Comparison of ENCODE assay signal across 9 cellular contexts in genomic region chr10:689433-690226, GRCh38. TPM values are rescaled to one million over a fixed set of nuclear protein-coding genes. Genes with fewer than 3 reads are reported as not detected.
DNase-seq lines count a peak whose midpoint lies in the region; ATAC-seq and TF ChIP-seq lines count a peak whose summit lies in the region.
"Had no signal": no experiment of that assay in that cellular context is flagged by ENCODE, and none has a peak within 500 bp of the region (broad histone marks: within the 10 kb centered on the region; RNA-seq: fewer than 3 reads in every experiment).

Gene DIP2C, minus strand, starts transcription at chr10:689668. Its CDS starts 90 bp downstream, at chr10:689578.

- H3K27ac ChIP-seq in mammary epithelial cell (ENCODE audit: insufficient read depth, low read depth, low read length) (no peak within 1 kb of the TSS), iPS-18a (ENCODE audit: low read length) (no peak within 1 kb of the TSS)

- H3K4me1 ChIP-seq in mammary epithelial cell (ENCODE audit: insufficient read depth, low read length) (no peaks in the 10 kb centered on the region), iPS-18a (ENCODE audit: control insufficient read depth, low read depth, low read length) (peaks cover 10% of the 10 kb centered on the region)

- no peaks in the 10 kb centered on the region for H3K79me2 ChIP-seq in mammary epithelial cell (ENCODE audit: insufficient read depth, low read length)

- H3K27me3 ChIP-seq in mammary epithelial cell (ENCODE audit: insufficient read depth, low read length) (peaks cover 2% of the 10 kb centered on the region), iPS-18a (ENCODE audit: control insufficient read depth, insufficient read depth, low read length) (peaks cover 38% of the 10 kb centered on the region)

- intact Hi-C loops in mammary epithelial cell (cut with micrococcal nuclease), result loop anchor here (2.0 kb wide), 2 partner anchors 65 to 179 kb away; no protein-coding TSS in a partner anchor

- DNase-seq in G401 (ENCODE audit: low spot score) (peak; percentile 58), NCI-H2227 (lab: John Stamatoyannopoulos, UW; ENCODE audit: unreplicated experiment) (peak; percentile 90), mammary epithelial cell (peak; percentile 47), retinal pigment epithelial cell (ENCODE audit: low read depth) (no peak), SIG-M5 treated with dmso at 0.1 percent for 504 hours (lab: John Stamatoyannopoulos, UW; ENCODE audit: unreplicated experiment) (no peak)
- DNase-seq: activated B cell treated with CpG ODN at 0.5 μM for 24 hours had no signal

- no peak within 1 kb of the TSS for H3K9ac ChIP-seq in mammary epithelial cell (ENCODE audit: insufficient read depth, low read length)
- H3K9ac ChIP-seq in iPS-18a (ENCODE audit: low read length), result peak within 1 kb of the TSS; percentile 67

- dilution Hi-C loops in mammary epithelial cell (cut with HindIII; ENCODE audit: low sequenced_read_pairs), result no loop called here

- H2AFZ ChIP-seq in mammary epithelial cell (ENCODE audit: low read depth, low read length), result no peak within 1 kb of the TSS

- H3K9me3 ChIP-seq in mammary epithelial cell (replicated peaks; ENCODE audit: insufficient read depth, low read length), result no peaks in the 10 kb centered on the region
- no peaks in the 10 kb centered on the region for H3K9me3 ChIP-seq in iPS-18a (ENCODE audit: control insufficient read depth, low read depth, low read length)

- no peak within 1 kb of the TSS for H3K4me2 ChIP-seq in mammary epithelial cell (ENCODE audit: insufficient read depth, low read depth, low read length)

- no peak for TF ChIP-seq CTCF in mammary epithelial cell (conservative IDR thresholded peaks at IDR 0.05 in 1 of 2, IDR thresholded peaks at IDR 0.05 in 1 of 2; ENCODE audit: extremely low read depth in 1 of 2, insufficient read depth in 1 of 2, low read depth in 1 of 2, low read length in 2 of 2)
- no peak for TF ChIP-seq CTCF in retinal pigment epithelial cell (conservative IDR thresholded peaks at IDR 0.05; ENCODE audit: low read depth, low read length)

- no TSS peak for BruUV-seq in mammary epithelial cell (replicated peaks; lab: Mats Ljungman, UMichigan)

- CTCF ChIA-PET in mammary epithelial cell (lab: Charles Lee; ENCODE audit: low non-redundant PET), result no interaction called here

- no peaks in the 10 kb centered on the region for H4K20me1 ChIP-seq in mammary epithelial cell (ENCODE audit: insufficient read depth, low read length)

- ATAC-seq in activated CD4-positive, CD25-positive, alpha-beta regulatory T cell treated with anti-CD3 and anti-CD28 coated beads, Interleukin-2, amount 50 U/mL, for 24 hours, result no peak
- ATAC-seq in HG02798 (IDR thresholded peaks at IDR 0.05; ENCODE audit: poor library complexity, unreplicated experiment), result no peak

- H3K4me3 ChIP-seq in mammary epithelial cell (replicated peaks in 1 of 3; ENCODE audit: insufficient read depth in 1 of 3, low read depth in 2 of 3, low read length in 3 of 3) (no peak within 1 kb of the TSS), iPS-18a (ENCODE audit: low read length) (peak within 1 kb of the TSS; percentile 75), retinal pigment epithelial cell (ENCODE audit: low read length) (peak within 1 kb of the TSS; percentile 74)

- 6% methylated on average over 9 of the region's 135 CpGs for WGBS in mammary epithelial cell (ENCODE audit: low coverage, missing lambda C conversion rate)

- H3K36me3 ChIP-seq in mammary epithelial cell (ENCODE audit: insufficient read depth, low read length) (no peaks in the 10 kb centered on the region), iPS-18a (ENCODE audit: control insufficient read depth, low read depth, low read length) (no peaks in the 10 kb centered on the region)

- in situ Hi-C loops in G401 (cut with HindIII; ENCODE audit: low sequenced_read_pairs) (no loop called here), mammary epithelial cell (cut with MboI; ENCODE audit: low sequenced_read_pairs in 2 of 2) (loop anchor here in 1 of 2 donors (10.0 kb wide), 1 partner anchor 185 kb away; no protein-coding TSS in a partner anchor)

RNA-seq across cellular contexts. Expression of gene DIP2C, which starts in this region (rescaled TPM):
- total RNA-seq in G401 (2014; rRNA removed; shearing (Covaris generic)), result 3.9 and 9.0 TPM in 2 replicates
- 1 to 10 TPM; 7.1 to 7.3 TPM for total RNA-seq in mammary epithelial cell
- 0.10 TPM for polyA plus RNA-seq in mammary epithelial cell
- polyA minus RNA-seq in mammary epithelial cell, result not detected

Comparison
In these comparisons a context has a peak if more than half of its experiments do, and no peak if none do; other contexts are left out.
1. DNase-seq: peak in G401 (single experiment), NCI-H2227 (single experiment) and mammary epithelial cell (single experiment); none in retinal pigment epithelial cell (single experiment) and SIG-M5 treated with dmso at 0.1 percent for 504 hours (single experiment).
2. H3K4me3 ChIP-seq: peak in iPS-18a (single experiment) and retinal pigment epithelial cell (single experiment); none in mammary epithelial cell (0 of 3).